In the genomic region with DNA sequence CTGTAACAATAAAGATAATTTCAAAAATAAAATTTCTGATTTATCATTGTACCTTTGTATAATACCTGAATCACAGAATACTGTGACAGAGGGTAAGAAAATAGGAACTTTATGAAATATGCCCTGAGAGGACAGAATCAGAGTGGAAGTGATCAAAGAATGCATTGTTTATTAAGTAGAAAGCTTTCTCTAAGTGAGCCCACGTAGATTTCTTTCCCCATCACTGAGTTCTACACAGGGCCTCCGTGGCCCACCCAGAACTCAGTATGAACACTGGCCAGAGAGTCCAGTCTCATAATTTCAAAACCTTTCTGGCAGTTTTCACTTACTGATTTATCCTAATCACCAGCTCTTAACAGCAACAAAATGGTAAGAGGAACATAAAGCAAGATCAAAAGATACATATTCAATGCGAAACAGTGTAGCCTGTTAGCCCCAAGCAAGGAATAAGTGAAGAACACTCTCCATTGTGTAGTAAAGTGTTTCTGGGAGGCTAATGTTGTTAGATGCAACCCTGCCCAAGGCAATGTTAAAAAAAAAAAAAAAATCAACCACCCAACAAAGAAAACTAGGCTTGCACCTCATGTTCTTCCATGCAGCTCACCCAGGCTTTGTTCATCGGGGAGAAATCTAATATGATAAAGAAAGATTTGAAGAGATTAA, we compare ENCODE assay signal across 21 cellular contexts.
DNase-seq lines count a peak whose midpoint lies in the region; ATAC-seq and TF ChIP-seq lines count a peak whose summit lies in the region.
"Had no signal": no experiment of that assay in that cellular context is flagged by ENCODE, and none has a peak within 500 bp of the region (broad histone marks: within the 10 kb centered on the region; RNA-seq: fewer than 3 reads in every experiment).

No MANE protein-coding gene starts in this region.

- TF ChIP-seq CTCF in mammary epithelial cell (conservative IDR thresholded peaks at IDR 0.05 in 1 of 2, IDR thresholded peaks at IDR 0.05 in 1 of 2; ENCODE audit: extremely low read depth in 1 of 2, insufficient read depth in 1 of 2, low read depth in 1 of 2, low read length in 2 of 2) (no peak), breast epithelium (IDR thresholded peaks at IDR 0.05) (no peak), smooth muscle cell (IDR thresholded peaks at IDR 0.05; ENCODE audit: borderline replicate concordance, insufficient read depth, poor library complexity, severe bottlenecking) (no peak)

- no peaks in the 10 kb centered on the region for H3K4me1 ChIP-seq in mammary epithelial cell (ENCODE audit: insufficient read depth, low read length)
- H3K4me1 ChIP-seq in breast epithelium: no peaks in the 10 kb centered on the region
- peaks cover 7% of the 10 kb centered on the region for H3K4me1 ChIP-seq in smooth muscle cell (ENCODE audit: low read depth)

- H3K4me3 ChIP-seq in mammary epithelial cell (replicated peaks in 1 of 3; ENCODE audit: insufficient read depth in 1 of 3, low read depth in 2 of 3, low read length in 3 of 3) (no peak overlapping the region), breast epithelium (no peak overlapping the region), SK-N-MC (peak overlapping the region; percentile 10; the same call in 1 of the 2 replicates), smooth muscle cell (no peak overlapping the region)
- H3K4me3 ChIP-seq: GM12878, K562 had no signal

- no peaks in the 10 kb centered on the region for H4K20me1 ChIP-seq in mammary epithelial cell (ENCODE audit: insufficient read depth, low read length)
- H4K20me1 ChIP-seq in smooth muscle cell (ENCODE audit: low read depth): no peaks in the 10 kb centered on the region

- H2AFZ ChIP-seq in mammary epithelial cell (ENCODE audit: low read depth, low read length) (peak overlapping the region; percentile 63), smooth muscle cell (ENCODE audit: low read depth) (peak overlapping the region; percentile 19)

- H3F3A ChIP-seq in smooth muscle cell (ENCODE audit: low read depth): no peaks in the 10 kb centered on the region

- H3K79me2 ChIP-seq in mammary epithelial cell (ENCODE audit: insufficient read depth, low read length): no peaks in the 10 kb centered on the region
- H3K79me2 ChIP-seq in smooth muscle cell (ENCODE audit: low read depth): no peaks in the 10 kb centered on the region

- H3K9ac ChIP-seq in mammary epithelial cell (ENCODE audit: insufficient read depth, low read length) (no peak overlapping the region), SK-N-MC (ENCODE audit: insufficient read length) (no peak overlapping the region), smooth muscle cell (ENCODE audit: low read depth) (no peak overlapping the region)

- H3K27ac ChIP-seq in mammary epithelial cell (ENCODE audit: insufficient read depth, low read depth, low read length): no peak overlapping the region
- H3K27ac ChIP-seq in breast epithelium: no peak overlapping the region
- H3K27ac ChIP-seq in SK-N-MC: peak overlapping the region; percentile 22
- H3K27ac ChIP-seq in smooth muscle cell (ENCODE audit: low read depth): no peak overlapping the region

- H3K9me3 ChIP-seq in mammary epithelial cell (replicated peaks; ENCODE audit: insufficient read depth, low read length): no peaks in the 10 kb centered on the region
- no peaks in the 10 kb centered on the region for H3K9me3 ChIP-seq in breast epithelium
- H3K9me3 ChIP-seq in SK-N-MC (ENCODE audit: low read depth, low read length): no peaks in the 10 kb centered on the region
- no peaks in the 10 kb centered on the region for H3K9me3 ChIP-seq in smooth muscle cell (replicated peaks; ENCODE audit: low read depth)

- H3K4me2 ChIP-seq in mammary epithelial cell (ENCODE audit: insufficient read depth, low read depth, low read length) (no peak overlapping the region), smooth muscle cell (peak overlapping the region; percentile 57)

- no peaks in the 10 kb centered on the region for H3K27me3 ChIP-seq in mammary epithelial cell (ENCODE audit: insufficient read depth, low read length)
- no peaks in the 10 kb centered on the region for H3K27me3 ChIP-seq in breast epithelium
- no peaks in the 10 kb centered on the region for H3K27me3 ChIP-seq in smooth muscle cell (ENCODE audit: low read depth)

- DNase-seq in mammary epithelial cell (no peak), breast epithelium (ENCODE audit: low spot score in 2 of 2) (no peak), SK-N-MC (ENCODE audit: low read depth, low spot score) (peak; percentile 60), left kidney (ENCODE audit: low read depth, low spot score) (peak; percentile 50), smooth muscle cell (lab: John Stamatoyannopoulos, UW; ENCODE audit: unreplicated experiment) (no peak), NCI-H510A (lab: John Stamatoyannopoulos, UW) (no peak)
- DNase-seq: EL; MM.1S; NCI-H1048; NCI-H1417 treated with DMSO at 0.1 percent for 48 hours; NCI-H1930; NCI-H226; NCI-H524; NCI-H774; NK-92 treated with Interleukin-12 subunit alpha and Interleukin-12 subunit beta, amount 100 ng/mL, for 24 hours; SIG-M5 had no signal

- ATAC-seq in GM19324 (IDR thresholded peaks at IDR 0.05; ENCODE audit: low FRiP score, unreplicated experiment) (no peak), GM19035 (IDR thresholded peaks at IDR 0.05; ENCODE audit: unreplicated experiment) (no peak)
- ATAC-seq: GM12878, K562, Panc1 had no signal

- in situ Hi-C loops in mammary epithelial cell (cut with MboI; ENCODE audit: low sequenced_read_pairs in 2 of 2): no loop called here

- dilution Hi-C loops in mammary epithelial cell (cut with HindIII; ENCODE audit: low sequenced_read_pairs): no loop called here

- H3K36me3 ChIP-seq in mammary epithelial cell (ENCODE audit: insufficient read depth, low read length) (no peaks in the 10 kb centered on the region), breast epithelium (no peaks in the 10 kb centered on the region), SK-N-MC (ENCODE audit: insufficient read depth, low read length) (no peaks in the 10 kb centered on the region), smooth muscle cell (ENCODE audit: low read depth) (no peaks in the 10 kb centered on the region)

- TF ChIP-seq POLR2A in breast epithelium (IDR thresholded peaks at IDR 0.05): no peak

- WGBS in mammary epithelial cell (ENCODE audit: low coverage, missing lambda C conversion rate): 51% methylated on average over 4 of the region's 4 CpGs
- 70% methylated on average over 4 of the region's 4 CpGs for WGBS in smooth muscle cell (ENCODE audit: low lambda C conversion rate)

- CTCF ChIA-PET in mammary epithelial cell (lab: Charles Lee; ENCODE audit: low non-redundant PET): interaction anchor here (0.9 kb wide), 1 partner anchor 98 kb away, joined by 9 read pairs; no protein-coding TSS in a partner anchor

- no TSS peak for BruUV-seq in mammary epithelial cell (replicated peaks; lab: Mats Ljungman, UMichigan)

- intact Hi-C loops in mammary epithelial cell (cut with micrococcal nuclease) (no loop called here), breast epithelium (cut with DNase I; ENCODE audit: low total_unique reads) (no loop called here)

Comparison
In these comparisons a context has a peak if more than half of its experiments do, and no peak if none do; other contexts are left out.
1. DNase-seq: peak in SK-N-MC (single experiment) and left kidney (single experiment); none in mammary epithelial cell (single experiment), breast epithelium (0 of 2), smooth muscle cell (single experiment) and NCI-H510A (single experiment).